ENCODE assay signal across 13 cellular contexts in the genomic region with DNA sequence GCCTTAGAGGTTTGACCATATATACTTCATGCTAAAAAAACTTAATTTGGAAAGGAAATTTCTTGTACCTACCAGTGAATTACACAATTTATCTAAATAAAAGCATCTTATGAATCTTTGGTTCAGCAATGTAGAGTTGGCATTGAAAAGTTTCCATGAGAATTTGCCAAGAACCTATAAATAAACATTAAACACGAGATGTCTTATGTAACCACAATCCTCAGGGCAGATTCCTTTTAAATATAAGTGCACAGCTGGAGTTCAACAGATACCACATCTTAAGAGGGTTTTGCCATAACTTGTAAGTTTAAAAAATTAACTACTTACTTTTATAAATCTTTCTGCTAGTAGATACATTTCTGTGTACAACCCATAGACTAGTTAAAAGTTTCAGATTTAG.
"Had no signal": no experiment of that assay in that cellular context is flagged by ENCODE, and none has a peak within 500 bp of the region (broad histone marks: within the 10 kb centered on the region; RNA-seq: fewer than 3 reads in every experiment).

No MANE protein-coding gene starts in this region.

- H3K4me1 Mint-ChIP-seq: activated naive CD8-positive, alpha-beta T cell treated with anti-CD3 and anti-CD28 coated beads for 36 hours; central memory CD8-positive, alpha-beta T cell; neural crest cell had no signal

- H3K36me3 Mint-ChIP-seq: activated naive CD8-positive, alpha-beta T cell treated with anti-CD3 and anti-CD28 coated beads for 36 hours had no signal

- DNase-seq: activated CD4-positive, CD25-positive, alpha-beta regulatory T cell treated with anti-CD3 and anti-CD28 coated beads, Interleukin-2, amount 50 U/mL, for 72 hours; activated naive CD8-positive, alpha-beta T cell treated with anti-CD3 and anti-CD28 coated beads for 36 hours; amygdala; body of pancreas; lower lobe of right lung; midbrain; testis; upper lobe of left lung had no signal

- H3K9me3 Mint-ChIP-seq: activated naive CD8-positive, alpha-beta T cell treated with anti-CD3 and anti-CD28 coated beads for 36 hours; activated T-helper 1 cell treated with anti-CD3 and anti-CD28 coated beads, Interleukin-12 subunit alpha, Interleukin-12 subunit beta, Interleukin-2, Interleukin-4 antibody, amounts not matched to agents 30 ng/mL and 10 ng/mL and 1 ng/mL, durations not matched to agents 14 hours and 24 hours and 36 hours; dendritic cell treated with granulocyte-macrophage colony-stimulating factor and Interleukin-4, amounts not matched to agents 40 ng/mL and 50 ng/mL, for 4 days; neural crest cell had no signal

- H3K9me3 ChIP-seq: body of pancreas, lower lobe of right lung, testis, upper lobe of left lung had no signal

- H3K27ac ChIP-seq: body of pancreas, lower lobe of right lung, testis, upper lobe of left lung had no signal

- H3K4me3 ChIP-seq: body of pancreas, lower lobe of right lung, testis, upper lobe of left lung had no signal

- H3K27ac Mint-ChIP-seq: activated naive CD8-positive, alpha-beta T cell treated with anti-CD3 and anti-CD28 coated beads for 36 hours; activated T-helper 1 cell treated with anti-CD3 and anti-CD28 coated beads, Interleukin-12 subunit alpha, Interleukin-12 subunit beta, Interleukin-2, Interleukin-4 antibody, amounts not matched to agents 30 ng/mL and 10 ng/mL and 1 ng/mL, durations not matched to agents 14 hours and 24 hours and 36 hours; dendritic cell treated with granulocyte-macrophage colony-stimulating factor and Interleukin-4, amounts not matched to agents 40 ng/mL and 50 ng/mL, for 4 days; stimulated activated naive CD8-positive, alpha-beta T cell treated with anti-CD3 and anti-CD28 coated beads, Interleukin-15, Interleukin-2, amounts not matched to agents 100 ng/mL and 50 ng/mL, for 24 hours had no signal

- H3K27me3 Mint-ChIP-seq: activated naive CD8-positive, alpha-beta T cell treated with anti-CD3 and anti-CD28 coated beads for 36 hours; central memory CD8-positive, alpha-beta T cell; dendritic cell treated with granulocyte-macrophage colony-stimulating factor and Interleukin-4, amounts not matched to agents 40 ng/mL and 50 ng/mL, for 4 days; stimulated activated naive CD8-positive, alpha-beta T cell treated with anti-CD3 and anti-CD28 coated beads, Interleukin-15, Interleukin-2, amounts not matched to agents 100 ng/mL and 50 ng/mL, for 24 hours had no signal

- H3K4me1 ChIP-seq: body of pancreas, lower lobe of right lung, testis, upper lobe of left lung had no signal

- H3K27me3 ChIP-seq: body of pancreas, testis, upper lobe of left lung had no signal

- H3K36me3 ChIP-seq: lower lobe of right lung, upper lobe of left lung had no signal

- ATAC-seq: body of pancreas, lower lobe of right lung had no signal

- H3K4me3 Mint-ChIP-seq: activated naive CD8-positive, alpha-beta T cell treated with anti-CD3 and anti-CD28 coated beads for 36 hours; activated T-helper 1 cell treated with anti-CD3 and anti-CD28 coated beads, Interleukin-12 subunit alpha, Interleukin-12 subunit beta, Interleukin-2, Interleukin-4 antibody, amounts not matched to agents 30 ng/mL and 10 ng/mL and 1 ng/mL, durations not matched to agents 14 hours and 24 hours and 36 hours; central memory CD8-positive, alpha-beta T cell; dendritic cell treated with granulocyte-macrophage colony-stimulating factor and Interleukin-4, amounts not matched to agents 40 ng/mL and 50 ng/mL, for 4 days; neural crest cell; stimulated activated naive CD8-positive, alpha-beta T cell treated with anti-CD3 and anti-CD28 coated beads, Interleukin-15, Interleukin-2, amounts not matched to agents 100 ng/mL and 50 ng/mL, for 24 hours had no signal
